8 cellular contexts compared by ENCODE assay signal in genomic region chr14:88868558-88869159, GRCh38. TPM values are rescaled to one million over a fixed set of nuclear protein-coding genes. Genes with fewer than 3 reads are reported as not detected.
DNase-seq lines count a peak whose midpoint lies in the region; ATAC-seq and TF ChIP-seq lines count a peak whose summit lies in the region.

No MANE protein-coding gene starts in this region.

- H3K4me3 Mint-ChIP-seq in endodermal cell: no peak overlapping the region
- no peak overlapping the region for H3K4me3 Mint-ChIP-seq in stimulated activated memory B cell treated with anti-CD40 and anti-IgM and Interleukin-4, amounts not matched to agents 10 μg/mL and 1 μg/mL and 100 μg/mL, for 72 hours

- ATAC-seq in GM21526 (IDR thresholded peaks at IDR 0.05; ENCODE audit: low FRiP score, unreplicated experiment) (peak; percentile 71), HG03457 (IDR thresholded peaks at IDR 0.05; ENCODE audit: unreplicated experiment) (no peak), HG02678 (IDR thresholded peaks at IDR 0.05; ENCODE audit: unreplicated experiment) (no peak)
- peak; percentile 54 for ATAC-seq in stimulated activated memory B cell treated with anti-CD40 and anti-IgM and Interleukin-4, amounts not matched to agents 10 μg/mL and 1 μg/mL and 100 μg/mL, for 72 hours

- no peak overlapping the region for H3K27ac Mint-ChIP-seq in endodermal cell
- H3K27ac Mint-ChIP-seq in stimulated activated memory B cell treated with anti-CD40 and anti-IgM and Interleukin-4, amounts not matched to agents 10 μg/mL and 1 μg/mL and 100 μg/mL, for 72 hours: no peak overlapping the region

- peaks cover 18% of the 10 kb centered on the region for H3K36me3 Mint-ChIP-seq in endodermal cell (ENCODE audit: low read depth)
- H3K36me3 Mint-ChIP-seq in stimulated activated memory B cell treated with anti-CD40 and anti-IgM and Interleukin-4, amounts not matched to agents 10 μg/mL and 1 μg/mL and 100 μg/mL, for 72 hours: peaks cover 18% of the 10 kb centered on the region

- no peaks in the 10 kb centered on the region for H3K4me1 Mint-ChIP-seq in endodermal cell
- H3K4me1 Mint-ChIP-seq in stimulated activated memory B cell treated with anti-CD40 and anti-IgM and Interleukin-4, amounts not matched to agents 10 μg/mL and 1 μg/mL and 100 μg/mL, for 72 hours: no peaks in the 10 kb centered on the region

- no peaks in the 10 kb centered on the region for H3K27me3 Mint-ChIP-seq in endodermal cell (ENCODE audit: insufficient read depth)
- no peaks in the 10 kb centered on the region for H3K27me3 Mint-ChIP-seq in stimulated activated memory B cell treated with anti-CD40 and anti-IgM and Interleukin-4, amounts not matched to agents 10 μg/mL and 1 μg/mL and 100 μg/mL, for 72 hours

- no peaks in the 10 kb centered on the region for H3K9me3 ChIP-seq in endodermal cell (ENCODE audit: control insufficient read depth, low read length)

- peaks cover 31% of the 10 kb centered on the region for H3K36me3 ChIP-seq in endodermal cell (ENCODE audit: control insufficient read depth, insufficient read depth, low read length)

- H3K9ac ChIP-seq in endodermal cell (ENCODE audit: extremely low read depth, low read length, poor library complexity, severe bottlenecking): no peak overlapping the region

- H3K27me3 ChIP-seq in endodermal cell (ENCODE audit: control insufficient read depth, insufficient read depth, low read length, poor library complexity, severe bottlenecking): no peaks in the 10 kb centered on the region

- H3K4me3 ChIP-seq in AG09309 (ENCODE audit: control insufficient read depth, low read depth, low read length) (no peak overlapping the region), endodermal cell (ENCODE audit: low read length) (no peak overlapping the region)

- H3K4me1 ChIP-seq in endodermal cell (ENCODE audit: control insufficient read depth, insufficient read depth, low read length): no peaks in the 10 kb centered on the region

- no peak for DNase-seq in AG09309 (ENCODE audit: low read depth)
- DNase-seq in NCI-H345 (lab: John Stamatoyannopoulos, UW): peak; percentile 19
- DNase-seq in endodermal cell: no peak
- no peak for DNase-seq in activated gamma-delta T cell (lab: John Stamatoyannopoulos, UW)

- H3K9me3 Mint-ChIP-seq in endodermal cell: no peaks in the 10 kb centered on the region
- no peaks in the 10 kb centered on the region for H3K9me3 Mint-ChIP-seq in stimulated activated memory B cell treated with anti-CD40 and anti-IgM and Interleukin-4, amounts not matched to agents 10 μg/mL and 1 μg/mL and 100 μg/mL, for 72 hours

- TF ChIP-seq CTCF in AG09309 (IDR thresholded peaks at IDR 0.05; ENCODE audit: control insufficient read depth, insufficient read depth, low read depth, low read length, missing control alignments) (peak; percentile 39), endodermal cell (conservative IDR thresholded peaks at IDR 0.05) (peak; percentile 69)

- no peak overlapping the region for H3K27ac ChIP-seq in endodermal cell (ENCODE audit: low read depth, low read length)

RNA-seq across cellular contexts. Expression of gene TTC8, which starts 44.2 kb away (rescaled TPM):
- total RNA-seq in endodermal cell: 10 to 100 TPM; 25.6 to 33.4 TPM
- polyA plus RNA-seq in endodermal cell (2013, experiment 1 of 2): 24.5 TPM
- 22.5 TPM for polyA plus RNA-seq in endodermal cell (2013, experiment 2 of 2)

Comparison
In these comparisons a context has a peak if more than half of its experiments do, and no peak if none do; other contexts are left out.
1. ATAC-seq: peak in GM21526 (single experiment) and stimulated activated memory B cell treated with anti-CD40 and anti-IgM and Interleukin-4, amounts not matched to agents 10 μg/mL and 1 μg/mL and 100 μg/mL, for 72 hours (single experiment); none in HG03457 (single experiment) and HG02678 (single experiment).